In genomic region chr10:100510533-100511308, GRCh38 we compare ENCODE assay signal across 12 cellular contexts. TPM values are rescaled to one million over a fixed set of nuclear protein-coding genes. Genes with fewer than 3 reads are reported as not detected.
DNase-seq lines count a peak whose midpoint lies in the region; ATAC-seq and TF ChIP-seq lines count a peak whose summit lies in the region.
"Had no signal": no experiment of that assay in that cellular context is flagged by ENCODE, and none has a peak within 500 bp of the region (broad histone marks: within the 10 kb centered on the region; RNA-seq: fewer than 3 reads in every experiment).

No MANE protein-coding gene starts in this region.

- peak overlapping the region; percentile 89 for H3K27ac Mint-ChIP-seq in activated T-cell treated with anti-CD3 and anti-CD28 coated beads, Interleukin-2, amount 50 U/mL, for 72 hours
- H3K27ac Mint-ChIP-seq: memory B cell had no signal

- H3K27me3 Mint-ChIP-seq in activated T-cell treated with anti-CD3 and anti-CD28 coated beads, Interleukin-2, amount 50 U/mL, for 72 hours (ENCODE audit: low read depth), result no peaks in the 10 kb centered on the region
- H3K27me3 Mint-ChIP-seq: memory B cell had no signal

- peak overlapping the region; percentile 57 for H3K4me2 ChIP-seq in DND-41 (ENCODE audit: insufficient read depth, low read length)

- no peak overlapping the region for H2AFZ ChIP-seq in DND-41 (ENCODE audit: low read depth, low read length)

- DNase-seq in DND-41 (peak; percentile 90), OCI-M1 (lab: John Stamatoyannopoulos, UW) (peak; percentile 84), left lung (no peak), A172 (ENCODE audit: low spot score) (no peak), erythroblast (lab: John Stamatoyannopoulos, UW) (no peak), epidermal melanocyte (ENCODE audit: insufficient read length, low spot score) (no peak)
- peak; percentile 77 to 88 for DNase-seq in activated T-cell treated with anti-CD3 and anti-CD28 coated beads, Interleukin-2, amount 50 U/mL, for 72 hours
- peak; percentile 21 to 38 for DNase-seq in stimulated activated CD4-positive, alpha-beta T cell treated with anti-CD3 and anti-CD28 coated beads, Interleukin-12 subunit alpha, Interleukin-12 subunit beta, amount 100 ng/mL, for 24 hours (ENCODE audit: low read depth in 2 of 2)
- DNase-seq: colonic mucosa, tibial artery had no signal

- no peaks in the 10 kb centered on the region for H3K9me3 Mint-ChIP-seq in activated T-cell treated with anti-CD3 and anti-CD28 coated beads, Interleukin-2, amount 50 U/mL, for 72 hours
- H3K9me3 Mint-ChIP-seq: memory B cell had no signal

- H3K27ac ChIP-seq in DND-41 (ENCODE audit: low read length) (peak overlapping the region; percentile 92), left lung (peak overlapping the region in 1 of 2 donors; percentile 7)
- H3K27ac ChIP-seq: colonic mucosa, tibial artery had no signal

- TF ChIP-seq POLR2A in erythroblast (IDR thresholded peaks at IDR 0.05; ENCODE audit: low read length), result no peak

- peaks cover 18 to 27% of the 10 kb centered on the region in 2 donors for H3K36me3 Mint-ChIP-seq in activated T-cell treated with anti-CD3 and anti-CD28 coated beads, Interleukin-2, amount 50 U/mL, for 72 hours (ENCODE audit: insufficient read depth in 2 of 2)

- peak; percentile 41 for TF ChIP-seq CTCF in DND-41 (IDR thresholded peaks at IDR 0.05; ENCODE audit: borderline replicate concordance, extremely low read depth, low read length, poor library complexity, severe bottlenecking)
- TF ChIP-seq CTCF in left lung (IDR thresholded peaks at IDR 0.05), result no peak

- no peaks in the 10 kb centered on the region for H3K27me3 ChIP-seq in DND-41 (ENCODE audit: insufficient read depth, low read length, poor library complexity)
- H3K27me3 ChIP-seq in left lung, result no peaks in the 10 kb centered on the region
- H3K27me3 ChIP-seq: colonic mucosa, tibial artery had no signal

- ATAC-seq in DND-41 (ENCODE audit: insufficient read depth, low read depth) (peak; percentile 77), left lung (no peak)
- ATAC-seq in activated T-cell treated with anti-CD3 and anti-CD28 coated beads, Interleukin-2, amount 50 U/mL, for 72 hours (replicated peaks in 1 of 2), result peak; percentile 75 to 79

- peaks cover 27% of the 10 kb centered on the region for H3K36me3 ChIP-seq in DND-41 (ENCODE audit: insufficient read depth, low read length)
- peaks cover 0 to 40% of the 10 kb centered on the region in 2 donors for H3K36me3 ChIP-seq in left lung
- H3K36me3 ChIP-seq: colonic mucosa had no signal

- peaks cover 73% of the 10 kb centered on the region for H3K4me1 ChIP-seq in DND-41 (ENCODE audit: insufficient read depth, low read length)
- H3K4me1 ChIP-seq in left lung, result peaks cover 0 to 28% of the 10 kb centered on the region in 2 donors
- H3K4me1 ChIP-seq: colonic mucosa, tibial artery had no signal

- intact Hi-C loops in left lung (cut with DNase I), result loop anchor here in 1 of 2 donors (10.0 kb wide), 1 partner anchor 176 kb away; the partner anchor contains the start of gene PKD2L1

- H3K4me1 Mint-ChIP-seq in activated T-cell treated with anti-CD3 and anti-CD28 coated beads, Interleukin-2, amount 50 U/mL, for 72 hours (ENCODE audit: low read depth), result peaks cover 73% of the 10 kb centered on the region
- H3K4me1 Mint-ChIP-seq: memory B cell had no signal

- peak overlapping the region; percentile 61 for H3K9ac ChIP-seq in DND-41 (ENCODE audit: low read depth, low read length)

- no peaks in the 10 kb centered on the region for H3K9me3 ChIP-seq in DND-41 (ENCODE audit: insufficient read depth, low read length, severe bottlenecking)
- no peaks in the 10 kb centered on the region for H3K9me3 ChIP-seq in left lung
- H3K9me3 ChIP-seq: colonic mucosa, tibial artery had no signal

- H4K20me1 ChIP-seq in DND-41 (ENCODE audit: insufficient read depth, low read length), result no peaks in the 10 kb centered on the region

- H3K4me3 ChIP-seq in DND-41 (ENCODE audit: low read depth in 1 of 2, low read length in 2 of 2) (peak overlapping the region in 1 of 2 experiments; percentile 27; a peak in 2 of 4 replicates), left lung (no peak overlapping the region)
- H3K4me3 ChIP-seq: colonic mucosa, tibial artery had no signal

- peaks cover 13% of the 10 kb centered on the region for H3K79me2 ChIP-seq in DND-41 (ENCODE audit: insufficient read depth, low read length)

- peak overlapping the region; percentile 66 to 86 for H3K4me3 Mint-ChIP-seq in activated T-cell treated with anti-CD3 and anti-CD28 coated beads, Interleukin-2, amount 50 U/mL, for 72 hours
- H3K4me3 Mint-ChIP-seq: memory B cell had no signal

RNA-seq across cellular contexts. Expression of gene SEC31B, which starts 8.9 kb away (rescaled TPM):
- total RNA-seq in activated T-cell treated with anti-CD3 and anti-CD28 coated beads, Interleukin-2, amount 50 U/mL, for 72 hours, result 100 to 1,000 TPM in 1 of 2 donors, 10 to 100 TPM in 1; 76.5 to 106 TPM
- total RNA-seq in left lung, result 10 to 100 TPM in 1 of 2 donors, 1 to 10 TPM in 1; 8.8 to 10.1 TPM
- total RNA-seq in A172 (2014; rRNA removed; shearing (Covaris generic)), result 1.4 TPM in 2 replicates

RNA-seq across cellular contexts. Expression of gene NDUFB8, which starts 18.9 kb away (rescaled TPM):
- total RNA-seq in activated T-cell treated with anti-CD3 and anti-CD28 coated beads, Interleukin-2, amount 50 U/mL, for 72 hours, result 100 to 1,000 TPM; 327 to 390 TPM
- total RNA-seq in left lung, result 100 to 1,000 TPM; 112 to 130 TPM
- total RNA-seq in A172 (2014; rRNA removed; shearing (Covaris generic)), result 152 and 197 TPM in 2 replicates

RNA-seq across cellular contexts. Expression of gene HIF1AN, which starts 25.0 kb away (rescaled TPM):
- 10 to 100 TPM; 52.8 to 55.1 TPM for total RNA-seq in activated T-cell treated with anti-CD3 and anti-CD28 coated beads, Interleukin-2, amount 50 U/mL, for 72 hours
- total RNA-seq in left lung, result 10 to 100 TPM; 37.7 to 41.5 TPM
- total RNA-seq in A172 (2014; rRNA removed; shearing (Covaris generic)), result 6.2 and 10.1 TPM in 2 replicates

RNA-seq across cellular contexts. Expression of gene WNT8B, which starts 47.9 kb away (rescaled TPM):
- total RNA-seq in activated T-cell treated with anti-CD3 and anti-CD28 coated beads, Interleukin-2, amount 50 U/mL, for 72 hours, result under 1 TPM; 0.14 to 0.22 TPM
- total RNA-seq in left lung, result under 1 TPM in 1 of 2 donors, not detected in 1; 0.13 TPM
- not detected in 2 replicates for total RNA-seq in A172 (2014; rRNA removed; shearing (Covaris generic))
- total RNA-seq: colonic mucosa, Daoy had no signal

Comparison
In these comparisons a context has a peak if more than half of its experiments do, and no peak if none do; other contexts are left out.
1. DNase-seq: peak in DND-41 (single experiment), OCI-M1 (single experiment), activated T-cell treated with anti-CD3 and anti-CD28 coated beads, Interleukin-2, amount 50 U/mL, for 72 hours (2 of 2) and stimulated activated CD4-positive, alpha-beta T cell treated with anti-CD3 and anti-CD28 coated beads, Interleukin-12 subunit alpha, Interleukin-12 subunit beta, amount 100 ng/mL, for 24 hours (2 of 2); none in left lung (0 of 2), A172 (single experiment), erythroblast (0 of 2) and epidermal melanocyte (single experiment).
2. RNA of gene SEC31B, which starts 8.9 kb away (total RNA-seq): 76.5 to 106 TPM in activated T-cell treated with anti-CD3 and anti-CD28 coated beads, Interleukin-2, amount 50 U/mL, for 72 hours; 8.8 to 10.1 TPM in left lung and 1.4 TPM in A172; every median in the first group is over 4 times any median in the second.